ENCODE assay signal across 1 cellular context in genomic region chr7:97117372-97118188, GRCh38.
TF ChIP-seq lines count a peak whose summit lies in the region.

Gene SDHAF3 (plus strand): TSS chr7:97117698. CDS start chr7:97117724, 26 bp downstream.

TF ChIP-seq in HepG2, 621 proteins besides CTCF, POLR2A, EP300 and RAD21 (continued from another document and continues in another):
- TF ChIP-seq MNT (IDR thresholded peaks at IDR 0.05), result peak; percentile 50; the same call in 1 of the 2 replicates
- TF ChIP-seq TFDP1 (CRISPR knock-in tag; IDR thresholded peaks at IDR 0.05; ENCODE audit: borderline replicate concordance), result peak; percentile 87; the same call in 1 of the 2 replicates
- TF ChIP-seq ZNF841 (CRISPR knock-in tag; IDR thresholded peaks at IDR 0.05; ENCODE audit: borderline replicate concordance), result no peak; the same call in 1 of the 2 replicates
- TF ChIP-seq PRDM15 (CRISPR knock-in tag; IDR thresholded peaks at IDR 0.05), result 0 out of 2 replicates have a peak, but pooled peaks have one; percentile 26
- peak; percentile 92 for TF ChIP-seq ZNF543 (CRISPR knock-in tag; IDR thresholded peaks at IDR 0.05)
- no peak for TF ChIP-seq ZNF484 (CRISPR knock-in tag; IDR thresholded peaks at IDR 0.05; ENCODE audit: borderline replicate concordance, low read depth)
- no peak for TF ChIP-seq CEBPZ (IDR thresholded peaks at IDR 0.05; ENCODE audit: low read length)
- no peak for TF ChIP-seq NFIC (IDR thresholded peaks at IDR 0.05; ENCODE audit: low read length)
- peak; percentile 99; the same call in 1 of the 2 replicates for TF ChIP-seq ZNF784 (CRISPR knock-in tag; IDR thresholded peaks at IDR 0.05; ENCODE audit: borderline replicate concordance)
- TF ChIP-seq DR1 (CRISPR knock-in tag; IDR thresholded peaks at IDR 0.05), result peak; percentile 75; the same call in 1 of the 2 replicates
- peak; percentile 76; the same call in 1 of the 2 replicates for TF ChIP-seq THRA (CRISPR knock-in tag; IDR thresholded peaks at IDR 0.05; ENCODE audit: borderline replicate concordance)
- TF ChIP-seq ZNF775 (CRISPR knock-in tag; IDR thresholded peaks at IDR 0.05; ENCODE audit: borderline replicate concordance), result 0 out of 2 replicates have a peak, but pooled peaks have one; percentile 36
- peak; percentile 84; the same call in 1 of the 2 replicates for TF ChIP-seq ZNF232 (CRISPR knock-in tag; IDR thresholded peaks at IDR 0.05; ENCODE audit: borderline replicate concordance)
- no peak for TF ChIP-seq ZBTB7A (CRISPR knock-in tag; IDR thresholded peaks at IDR 0.05)
- TF ChIP-seq ZBTB4 (CRISPR knock-in tag; IDR thresholded peaks at IDR 0.05; ENCODE audit: borderline replicate concordance), result peak; percentile 94; the same call in 1 of the 2 replicates
- TF ChIP-seq ARNT2 (CRISPR knock-in tag; IDR thresholded peaks at IDR 0.05; ENCODE audit: low read depth), result peak; percentile 81
- peak; percentile 96; the same call in 1 of the 2 replicates for TF ChIP-seq HOMEZ (CRISPR knock-in tag; IDR thresholded peaks at IDR 0.05; ENCODE audit: low read depth)
- peak; percentile 99 for TF ChIP-seq ZNF598 (CRISPR knock-in tag; IDR thresholded peaks at IDR 0.05; ENCODE audit: borderline replicate concordance)
- no peak for TF ChIP-seq ZNF18 (CRISPR knock-in tag; IDR thresholded peaks at IDR 0.05; ENCODE audit: insufficient replicate concordance)
- 0 out of 2 replicates have a peak, but pooled peaks have one; percentile 68 for TF ChIP-seq ZNF44 (CRISPR knock-in tag; IDR thresholded peaks at IDR 0.05)
- no peak for TF ChIP-seq PAF1 (CRISPR knock-in tag; IDR thresholded peaks at IDR 0.05)
- TF ChIP-seq MED13 (CRISPR knock-in tag; IDR thresholded peaks at IDR 0.05), result no peak; the same call in 1 of the 2 replicates
- peak; percentile 67; the same call in 1 of the 2 replicates for TF ChIP-seq ESRRA (CRISPR knock-in tag; IDR thresholded peaks at IDR 0.05; ENCODE audit: low read depth)
- peak; percentile 85; the same call in 1 of the 2 replicates for TF ChIP-seq ZNF670 (CRISPR knock-in tag; IDR thresholded peaks at IDR 0.05; ENCODE audit: borderline replicate concordance)
- peak; percentile 97 for TF ChIP-seq IRF2 (CRISPR knock-in tag; IDR thresholded peaks at IDR 0.05)
- TF ChIP-seq RAD51 (IDR thresholded peaks at IDR 0.05; ENCODE audit: borderline replicate concordance), result no peak
- peak; percentile 46; the same call in 1 of the 2 replicates for TF ChIP-seq HNF4A (CRISPR knock-in tag; IDR thresholded peaks at IDR 0.05)
- TF ChIP-seq FLYWCH1 (CRISPR knock-in tag; IDR thresholded peaks at IDR 0.05), result no peak; the same call in 1 of the 2 replicates
- peak; percentile 36; the same call in 1 of the 2 replicates for TF ChIP-seq HMG20A (CRISPR knock-in tag; IDR thresholded peaks at IDR 0.05; ENCODE audit: borderline replicate concordance)
- TF ChIP-seq ZNF234 (CRISPR knock-in tag; conservative IDR thresholded peaks at IDR 0.05), result no peak
- no peak for TF ChIP-seq TERF1 (CRISPR knock-in tag; IDR thresholded peaks at IDR 0.05)
- peak; percentile 94; the same call in 1 of the 2 replicates for TF ChIP-seq ZNF230 (CRISPR knock-in tag; IDR thresholded peaks at IDR 0.05)
- TF ChIP-seq MATR3 (CRISPR knock-in tag; IDR thresholded peaks at IDR 0.05), result no peak
- peak; percentile 77 for TF ChIP-seq RNF2 (conservative IDR thresholded peaks at IDR 0.05; ENCODE audit: low read depth)
- peak; percentile 83; the same call in 1 of the 2 replicates for TF ChIP-seq KAT7 (CRISPR knock-in tag; IDR thresholded peaks at IDR 0.05; ENCODE audit: borderline replicate concordance)
